8 cellular contexts compared by ENCODE assay signal in genomic region chr2:87496036-87497006, GRCh38.
DNase-seq lines count a peak whose midpoint lies in the region; ATAC-seq and TF ChIP-seq lines count a peak whose summit lies in the region.
"Not testable (repeated sequence)": the region's sequence is repeated elsewhere in the genome, so short reads cannot be mapped to it uniquely, and the experiment has no call there.

No MANE protein-coding gene starts in this region.

- peak; percentile 64 for ATAC-seq in GM18519 (IDR thresholded peaks at IDR 0.05; ENCODE audit: low FRiP score, unreplicated experiment)
- ATAC-seq in GM21786 (IDR thresholded peaks at IDR 0.05; ENCODE audit: unreplicated experiment): peak; percentile 87
- ATAC-seq in HG03342 (IDR thresholded peaks at IDR 0.05; ENCODE audit: unreplicated experiment): peak; percentile 83
- ATAC-seq in RWPE2 (ENCODE audit: low read depth): peak; percentile 89
- ATAC-seq in heart left ventricle: peak; percentile 96 to 97 (median 96)

- CTCF ChIA-PET in A673 (lab: Charles Lee): not testable (repeated sequence)

- H3K36me3 ChIP-seq in A673 (ENCODE audit: insufficient read depth, low read length, poor library complexity, severe bottlenecking); RWPE2 (ENCODE audit: low read depth); brain microvascular endothelial cell (replicated peaks); heart left ventricle; neutrophil: not testable (repeated sequence)

- in situ Hi-C loops in brain microvascular endothelial cell (cut with HindIII; ENCODE audit: low pct_ligation_motif_present, low sequenced_read_pairs): not testable (repeated sequence)

- H3K27ac ChIP-seq in A673 (ENCODE audit: low read depth, low read length, poor library complexity, severe bottlenecking); RWPE2 (ENCODE audit: poor library complexity, severe bottlenecking); brain microvascular endothelial cell: not testable (repeated sequence)
- H3K27ac ChIP-seq in heart left ventricle (peak overlapping the region in 1 of 12 donors; percentile 18), neutrophil (peak overlapping the region; percentile 93)

- H3K9me3 ChIP-seq in A673 (ENCODE audit: low read depth, low read length, poor library complexity, severe bottlenecking); RWPE2 (ENCODE audit: severe bottlenecking); heart left ventricle; neutrophil: not testable (repeated sequence)

- TF ChIP-seq CTCF in A673 (conservative IDR thresholded peaks at IDR 0.05; ENCODE audit: low read depth, low read length) (peak; percentile 29; the same call in 1 of the 2 replicates), brain microvascular endothelial cell (IDR thresholded peaks at IDR 0.05; ENCODE audit: low read depth, low read length, missing control alignments) (peak; percentile 7), heart left ventricle (IDR thresholded peaks at IDR 0.05) (peak in 10 of 12 donors; percentile 4 to 56 (median 42)), neutrophil (IDR thresholded peaks at IDR 0.05) (peak; percentile 44)
- not testable (repeated sequence) for TF ChIP-seq CTCF in RWPE2 (IDR thresholded peaks at IDR 0.05; ENCODE audit: poor library complexity, severe bottlenecking)

- H3K27me3 ChIP-seq in A673 (replicated peaks; ENCODE audit: insufficient read depth, low read depth, low read length, poor library complexity); RWPE2 (ENCODE audit: insufficient read depth, poor library complexity, severe bottlenecking); brain microvascular endothelial cell (replicated peaks); heart left ventricle; neutrophil: not testable (repeated sequence)

- TSS peak; percentile 31 for BruUV-seq in A673 (replicated peaks; lab: Mats Ljungman, UMichigan)

- not testable (repeated sequence) for H3K4me3 ChIP-seq in A673 (ENCODE audit: low read depth, low read length, poor library complexity, severe bottlenecking); RWPE2 (ENCODE audit: severe bottlenecking); brain microvascular endothelial cell (ENCODE audit: low read depth, low read length); heart left ventricle; neutrophil (ENCODE audit: low read depth in 1 of 2, low read length in 1 of 2)

- intact Hi-C loops in A673 (cut with micrococcal nuclease; ENCODE audit: unreplicated experiment); heart left ventricle (cut with DNase I): not testable (repeated sequence)

- 6 to 19% (median 15%) methylated on average over 2 of the region's 6 CpGs for WGBS in heart left ventricle, 4 donors

- not testable (repeated sequence) for TF ChIP-seq POLR2A in heart left ventricle (IDR thresholded peaks at IDR 0.05)

- POLR2A ChIA-PET in A673 (lab: Charles Lee; ENCODE audit: low non-redundant PET): not testable (repeated sequence)

- peak; percentile 51 for DNase-seq in A673 (ENCODE audit: low spot score)
- DNase-seq in RWPE2 (ENCODE audit: low spot score); brain microvascular endothelial cell; heart left ventricle: not testable (repeated sequence)

- not testable (repeated sequence) for H3K4me1 ChIP-seq in A673 (ENCODE audit: insufficient read depth, low read length, poor library complexity, severe bottlenecking); RWPE2 (ENCODE audit: insufficient read depth, poor library complexity, severe bottlenecking)
- H3K4me1 ChIP-seq in heart left ventricle (peaks cover 0 to 27% (median 4%) of the 10 kb centered on the region in 12 donors), neutrophil (ENCODE audit: control insufficient read depth in 1 of 2, insufficient read depth in 1 of 2, low read depth in 1 of 2, low read length in 1 of 2) (peaks cover 12 to 17% of the 10 kb centered on the region in 2 experiments)
